Comparison of ENCODE assay signal across 21 cellular contexts in the genomic region with DNA sequence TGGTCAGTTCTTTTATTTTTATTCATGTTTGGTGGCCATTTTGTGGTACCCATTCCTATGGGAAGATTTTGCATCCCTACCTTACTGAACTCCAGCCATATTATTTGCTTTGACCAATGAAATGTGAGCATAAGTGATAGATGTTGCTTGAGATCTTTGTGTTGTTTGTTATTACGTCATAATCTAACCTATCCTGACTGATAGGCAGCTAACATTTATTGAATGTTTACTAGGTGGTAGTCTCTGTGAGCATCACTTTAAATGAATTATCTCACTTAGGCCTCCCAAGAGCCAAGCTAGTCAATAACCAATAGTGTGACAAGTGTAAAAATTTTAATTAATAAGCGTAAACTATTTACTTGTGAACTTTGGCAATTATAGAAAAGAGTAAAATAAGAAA. TPM values are rescaled to one million over a fixed set of nuclear protein-coding genes. Genes with fewer than 3 reads are reported as not detected.
DNase-seq lines count a peak whose midpoint lies in the region; ATAC-seq, FAIRE-seq and TF ChIP-seq lines count a peak whose summit lies in the region.
"Had no signal": no experiment of that assay in that cellular context is flagged by ENCODE, and none has a peak within 500 bp of the region (broad histone marks: within the 10 kb centered on the region; RNA-seq: fewer than 3 reads in every experiment).

No MANE protein-coding gene starts in this region.

- no peaks in the 10 kb centered on the region for H3K27me3 Mint-ChIP-seq in T-helper 17 cell
- H3K27me3 Mint-ChIP-seq: B cell; CD4-positive, CD25-positive, alpha-beta regulatory T cell had no signal

- CTCF ChIA-PET in HepG2 (lab: Yijun Ruan, JAX; ENCODE audit: low intra/inter-chr PET ratio, low total read pairs), result no interaction called here

- H3K79me2 ChIP-seq in HepG2 (ENCODE audit: insufficient read depth, low read length), result no peaks in the 10 kb centered on the region

- no peak overlapping the region for H2BK120ac ChIP-seq in mesenchymal stem cell (ENCODE audit: low read depth, low read length)

- no peak overlapping the region for H3K9ac ChIP-seq in HepG2 (ENCODE audit: insufficient read depth, low read depth, low read length)
- H3K9ac ChIP-seq in mesenchymal stem cell (ENCODE audit: low read length), result peak overlapping the region; percentile 30
- H3K9ac ChIP-seq: BLaER1, GM23248 had no signal

- 97% methylated on average over 2 of the region's 2 CpGs for WGBS in HepG2 (ENCODE audit: low lambda C conversion rate)
- WGBS in right lobe of liver (ENCODE audit: insufficient coverage, low coverage, low lambda C conversion rate, missing lambda C conversion rate), result 88% methylated on average over 2 of the region's 2 CpGs
- WGBS in mesenchymal stem cell, result 100% methylated on average over 1 of the region's 2 CpGs

- H3K4me1 ChIP-seq in HepG2 (ENCODE audit: insufficient read depth, low read length) (peaks cover 5% of the 10 kb centered on the region; the same call in 1 of the 2 replicates), right lobe of liver (no peaks in the 10 kb centered on the region), mesenchymal stem cell (ENCODE audit: control insufficient read depth, insufficient read depth, low read depth, low read length) (no peaks in the 10 kb centered on the region)
- H3K4me1 ChIP-seq: BLaER1, Caco-2, HAP-1 had no signal

- H3K9me3 ChIP-seq in HepG2 (ENCODE audit: low read length) (peaks cover 13% of the 10 kb centered on the region), right lobe of liver (no peaks in the 10 kb centered on the region), mesenchymal stem cell (ENCODE audit: control insufficient read depth, low read length) (peaks cover 7% of the 10 kb centered on the region), T-helper 17 cell (ENCODE audit: control insufficient read depth, low read length, poor library complexity, severe bottlenecking) (no peaks in the 10 kb centered on the region)
- H3K9me3 ChIP-seq: HAP-1 had no signal

- H4K8ac ChIP-seq in mesenchymal stem cell (ENCODE audit: low read length), result no peak overlapping the region

- no peak overlapping the region for H2BK12ac ChIP-seq in mesenchymal stem cell (ENCODE audit: low read length in 2 of 2)

- H3K14ac ChIP-seq in mesenchymal stem cell (ENCODE audit: low read length in 2 of 2), result no peak overlapping the region

- DNase-seq in HepG2 (ENCODE audit: low spot score), result no peak
- DNase-seq in right lobe of liver, result no peak
- DNase-seq in RCC 7860 (ENCODE audit: low spot score), result peak; percentile 2
- no peak for DNase-seq in mesenchymal stem cell
- no peak for DNase-seq in T-helper 17 cell
- DNase-seq in putamen (ENCODE audit: low spot score), result no peak
- no peak for DNase-seq in left lobe of liver (ENCODE audit: low spot score)
- DNase-seq: Caco-2; CD4-positive, CD25-positive, alpha-beta regulatory T cell; CD8-positive, alpha-beta T cell; DMS153; DND-41; GM23248 had no signal

- FAIRE-seq in HepG2 (lab: Jason Lieb, UNC), result no peak
- no peak for FAIRE-seq in RCC 7860 (lab: Jason Lieb, UNC)
- FAIRE-seq: A204.1, G401.6, GM12892 had no signal

- no peak overlapping the region for H2AFZ ChIP-seq in HepG2 (ENCODE audit: low read length)
- H2AFZ ChIP-seq in mesenchymal stem cell (ENCODE audit: low read depth, low read length), result no peak overlapping the region
- H2AFZ ChIP-seq: GM23248 had no signal

- H2BK15ac ChIP-seq in mesenchymal stem cell (ENCODE audit: low read depth, poor library complexity, severe bottlenecking), result no peak overlapping the region

- peaks cover 1 to 14% of the 10 kb centered on the region in 2 experiments; a peak in 4 of 5 replicates for H3K36me3 ChIP-seq in HepG2 (replicated peaks in 1 of 2; ENCODE audit: control insufficient read depth in 1 of 2, insufficient read depth in 2 of 2, low read length in 2 of 2)
- peaks cover 0 to 5% (median under 1%) of the 10 kb centered on the region in 4 donors for H3K36me3 ChIP-seq in right lobe of liver
- peaks cover 11 to 29% of the 10 kb centered on the region in 2 experiments for H3K36me3 ChIP-seq in mesenchymal stem cell (ENCODE audit: control insufficient read depth in 1 of 2, insufficient read depth in 2 of 2, low read depth in 1 of 2, low read length in 2 of 2)
- H3K36me3 ChIP-seq: HAP-1 had no signal

- no peaks in the 10 kb centered on the region; the same call in 1 of the 2 replicates for H4K20me1 ChIP-seq in HepG2 (ENCODE audit: insufficient read depth, low read length)
- H4K20me1 ChIP-seq: BLaER1 had no signal

- in situ Hi-C loops in HepG2 (cut with HindIII; ENCODE audit: extremely low pct_ligation_motif_present, low pct_unique_long_range_greater_than_20kb), result loop anchor here (10.0 kb wide), 1 partner anchor 290 kb away; no protein-coding TSS in a partner anchor

- TF ChIP-seq RAD21 in HepG2 (CRISPR knock-in tag; IDR thresholded peaks at IDR 0.05), result no peak

- H3K27ac ChIP-seq in HepG2 (ENCODE audit: extremely low read length, insufficient read depth, low read length), result no peak overlapping the region
- no peak overlapping the region for H3K27ac ChIP-seq in right lobe of liver
- no peak overlapping the region for H3K27ac ChIP-seq in mesenchymal stem cell (ENCODE audit: low read length, poor library complexity, severe bottlenecking)
- H3K27ac ChIP-seq: 22Rv1, BLaER1, C4-2B, GM23248 had no signal

- no peak overlapping the region for H3K4ac ChIP-seq in mesenchymal stem cell (ENCODE audit: low read depth in 1 of 2, low read length in 2 of 2)

- no TSS peak for BruUV-seq in HepG2 (replicated peaks; lab: Mats Ljungman, UMichigan)

- TF ChIP-seq EP300 in HepG2 (IDR thresholded peaks at IDR 0.05; ENCODE audit: low read depth in 2 of 2, low read length in 2 of 2) (no peak), HepG2 (CRISPR knock-in tag; IDR thresholded peaks at IDR 0.05; ENCODE audit: borderline replicate concordance) (no peak)

- H2AK5ac ChIP-seq in mesenchymal stem cell (ENCODE audit: low read length, severe bottlenecking), result no peak overlapping the region

- no peak for TF ChIP-seq CTCF in HepG2 (CRISPR knock-in tag; IDR thresholded peaks at IDR 0.05)
- no peak for TF ChIP-seq CTCF in right lobe of liver (IDR thresholded peaks at IDR 0.05)

- no peak overlapping the region for H4K91ac ChIP-seq in mesenchymal stem cell (ENCODE audit: low read length)

- no peak overlapping the region for H3K18ac ChIP-seq in mesenchymal stem cell (ENCODE audit: low read depth in 1 of 2, low read length in 2 of 2)

- H3K4me3 ChIP-seq in HepG2 (replicated peaks in 1 of 3; ENCODE audit: insufficient read depth in 1 of 3, low read depth in 2 of 3, low read length in 3 of 3) (no peak overlapping the region), right lobe of liver (no peak overlapping the region), mesenchymal stem cell (ENCODE audit: insufficient read depth in 1 of 2, low read depth in 1 of 2, low read length in 2 of 2) (no peak overlapping the region)
- H3K4me3 ChIP-seq: BLaER1, GM23248, HAP-1 had no signal

- TF ChIP-seq POLR2A in HepG2 (IDR thresholded peaks at IDR 0.05; ENCODE audit: insufficient read depth in 1 of 2, low read depth in 2 of 2, low read length in 2 of 2) (no peak), right lobe of liver (IDR thresholded peaks at IDR 0.05) (no peak)

- H3K4me2 ChIP-seq in HepG2 (ENCODE audit: low read depth, low read length), result no peak overlapping the region
- no peak overlapping the region for H3K4me2 ChIP-seq in mesenchymal stem cell (ENCODE audit: low read length, poor library complexity, severe bottlenecking)
- H3K4me2 ChIP-seq: BLaER1 had no signal

- no peak overlapping the region for H3K23ac ChIP-seq in mesenchymal stem cell (ENCODE audit: low read length in 2 of 2)

- H3K4me3 Mint-ChIP-seq in T-helper 17 cell, result no peak overlapping the region
- H3K4me3 Mint-ChIP-seq: B cell; CD4-positive, CD25-positive, alpha-beta regulatory T cell; CD8-positive, alpha-beta T cell had no signal

- H3K4me1 Mint-ChIP-seq in T-helper 17 cell, result peaks cover 7% of the 10 kb centered on the region
- H3K4me1 Mint-ChIP-seq: B cell had no signal

- H3K36me3 Mint-ChIP-seq in T-helper 17 cell (ENCODE audit: low read depth), result no peaks in the 10 kb centered on the region

- no peak for ATAC-seq in HepG2
- no peak for ATAC-seq in right lobe of liver
- ATAC-seq in T-helper 17 cell, result no peak
- no peak for ATAC-seq in left lobe of liver
- ATAC-seq: CD8-positive, alpha-beta T cell had no signal

- no peak overlapping the region for H3K27ac Mint-ChIP-seq in T-helper 17 cell
- H3K27ac Mint-ChIP-seq: B cell; CD8-positive, alpha-beta T cell had no signal

- POLR2A ChIA-PET in HepG2 (lab: Yijun Ruan, JAX), result interaction anchor here (1.3 kb wide), 1 partner anchor 101 kb away, joined by 5 read pairs; no protein-coding TSS in a partner anchor

- no peak overlapping the region for H2BK5ac ChIP-seq in mesenchymal stem cell (ENCODE audit: low read depth, low read length, poor library complexity, severe bottlenecking)

- intact Hi-C loops in HepG2 (cut with micrococcal nuclease; ENCODE audit: unreplicated experiment) (no loop called here), right lobe of liver (cut with DNase I) (no loop called here)

- H3K79me1 ChIP-seq in mesenchymal stem cell (replicated peaks; ENCODE audit: low read length, poor library complexity, severe bottlenecking), result peaks cover 13% of the 10 kb centered on the region

- H3K27me3 ChIP-seq in HepG2 (ENCODE audit: control insufficient read depth in 1 of 2, insufficient read depth in 2 of 2, low read length in 2 of 2) (no peaks in the 10 kb centered on the region), right lobe of liver (no peaks in the 10 kb centered on the region), mesenchymal stem cell (ENCODE audit: control insufficient read depth in 1 of 2, insufficient read depth in 1 of 2, low read length in 2 of 2) (no peaks in the 10 kb centered on the region)
- H3K27me3 ChIP-seq: BLaER1 had no signal

RNA-seq across cellular contexts. Expression of a gene that starts 37.6 kb away (rescaled TPM):
- 80.3 and 186 TPM in 2 replicates for total RNA-seq in HepG2 (2016; rRNA removed; fragmentation: Illumina TruSeq; extraction: Trizol)
- total RNA-seq in HepG2 (2016; cell fraction: cytosol; rRNA removed; fragmentation: Illumina TruSeq; extraction: Trizol; ENCODE audit: low read depth), result 81.7 and 81.9 TPM in 2 replicates
- 87.6 and 200 TPM in 2 replicates for total RNA-seq in HepG2 (2016; cell fraction: insoluble cytoplasmic fraction; rRNA removed; fragmentation: Illumina TruSeq; extraction: Trizol)
- 64.7 and 72.7 TPM in 2 replicates for total RNA-seq in HepG2 (2016; cell fraction: membrane; rRNA removed; fragmentation: Illumina TruSeq; extraction: Trizol)
- total RNA-seq in HepG2 (2016; cell fraction: nucleus; rRNA removed; fragmentation: Illumina TruSeq; extraction: Trizol), result 414 and 436 TPM in 2 replicates
- polyA plus RNA-seq in HepG2 (2011; rRNA removed), result 262 and 271 TPM in 2 replicates
- 66.8 and 107 TPM in 2 replicates for polyA plus RNA-seq in HepG2 (2011; cell fraction: cytosol; rRNA removed)
- 244 and 352 TPM in 2 replicates for polyA plus RNA-seq in HepG2 (2011; cell fraction: nucleus; rRNA removed)
- 151 and 169 TPM in 2 replicates for polyA plus RNA-seq in HepG2 (2012)
- 21.0 and 21.9 TPM in 2 replicates for polyA plus RNA-seq in HepG2 (2016; cell fraction: cytosol; fragmentation: Illumina TruSeq; extraction: Trizol; ENCODE audit: low read depth)
- polyA plus RNA-seq in HepG2 (2016; cell fraction: insoluble cytoplasmic fraction; fragmentation: Illumina TruSeq; extraction: Trizol; ENCODE audit: low read depth), result 78.4 and 81.5 TPM in 2 replicates
- 34.4 and 38.6 TPM in 2 replicates for polyA plus RNA-seq in HepG2 (2016; cell fraction: membrane; fragmentation: Illumina TruSeq; extraction: Trizol; ENCODE audit: low read depth)
- 277 and 292 TPM in 2 replicates for polyA plus RNA-seq in HepG2 (2016; cell fraction: nucleus; fragmentation: Illumina TruSeq; extraction: Trizol; ENCODE audit: insufficient read depth, low read depth)
- 294 and 406 TPM in 2 replicates for polyA minus RNA-seq in HepG2 (2011; rRNA and poly(A)+ RNA removed; ENCODE audit: low replicate concordance)
- 134 and 182 TPM in 2 replicates for polyA minus RNA-seq in HepG2 (2011; cell fraction: cytosol; rRNA and poly(A)+ RNA removed)
- 788 and 1,143 TPM in 2 replicates for polyA minus RNA-seq in HepG2 (2011; cell fraction: nucleus; rRNA and poly(A)+ RNA removed)
- 100 to 1,000 TPM in 4 of 6 experiments, 10 to 100 TPM in 2; 56.9 to 247 (median 160) TPM for total RNA-seq in right lobe of liver
- polyA plus RNA-seq in mesenchymal stem cell (2013, experiment 1 of 2), result 116 TPM
- 116 TPM for polyA plus RNA-seq in mesenchymal stem cell (2013, experiment 2 of 2)
- 100 to 1,000 TPM; 132 to 159 TPM for total RNA-seq in T-helper 17 cell
- 65.0 TPM for total RNA-seq in left lobe of liver

RNA-seq across cellular contexts. Expression of a gene that starts 37.8 kb away (rescaled TPM):
- 48.7 and 67.7 TPM in 2 replicates for total RNA-seq in HepG2 (2016; rRNA removed; fragmentation: Illumina TruSeq; extraction: Trizol)
- total RNA-seq in HepG2 (2016; cell fraction: cytosol; rRNA removed; fragmentation: Illumina TruSeq; extraction: Trizol; ENCODE audit: low read depth), result 24.5 and 30.9 TPM in 2 replicates
- total RNA-seq in HepG2 (2016; cell fraction: insoluble cytoplasmic fraction; rRNA removed; fragmentation: Illumina TruSeq; extraction: Trizol), result 43.2 and 68.2 TPM in 2 replicates
- total RNA-seq in HepG2 (2016; cell fraction: membrane; rRNA removed; fragmentation: Illumina TruSeq; extraction: Trizol), result 26.1 and 28.8 TPM in 2 replicates
- total RNA-seq in HepG2 (2016; cell fraction: nucleus; rRNA removed; fragmentation: Illumina TruSeq; extraction: Trizol), result 57.2 and 59.6 TPM in 2 replicates
- polyA plus RNA-seq in HepG2 (2011; rRNA removed), result 73.6 and 83.3 TPM in 2 replicates
- 52.4 and 80.1 TPM in 2 replicates for polyA plus RNA-seq in HepG2 (2011; cell fraction: cytosol; rRNA removed)
- polyA plus RNA-seq in HepG2 (2011; cell fraction: nucleus; rRNA removed), result 24.3 and 32.5 TPM in 2 replicates
- polyA plus RNA-seq in HepG2 (2012), result 61.8 and 70.1 TPM in 2 replicates
- 19.3 and 20.0 TPM in 2 replicates for polyA plus RNA-seq in HepG2 (2016; cell fraction: cytosol; fragmentation: Illumina TruSeq; extraction: Trizol; ENCODE audit: low read depth)
- polyA plus RNA-seq in HepG2 (2016; cell fraction: insoluble cytoplasmic fraction; fragmentation: Illumina TruSeq; extraction: Trizol; ENCODE audit: low read depth), result 49.4 and 52.0 TPM in 2 replicates
- polyA plus RNA-seq in HepG2 (2016; cell fraction: membrane; fragmentation: Illumina TruSeq; extraction: Trizol; ENCODE audit: low read depth), result 19.4 and 21.2 TPM in 2 replicates
- polyA plus RNA-seq in HepG2 (2016; cell fraction: nucleus; fragmentation: Illumina TruSeq; extraction: Trizol; ENCODE audit: insufficient read depth, low read depth), result 111 and 117 TPM in 2 replicates
- polyA minus RNA-seq in HepG2 (2011; rRNA and poly(A)+ RNA removed; ENCODE audit: low replicate concordance), result 40.8 and 45.5 TPM in 2 replicates
- 17.2 and 20.3 TPM in 2 replicates for polyA minus RNA-seq in HepG2 (2011; cell fraction: cytosol; rRNA and poly(A)+ RNA removed)
- polyA minus RNA-seq in HepG2 (2011; cell fraction: nucleus; rRNA and poly(A)+ RNA removed), result 31.4 and 37.7 TPM in 2 replicates
- 10 to 100 TPM; 13.1 to 50.8 (median 19.7) TPM for total RNA-seq in right lobe of liver
- polyA plus RNA-seq in mesenchymal stem cell (2013, experiment 1 of 2), result 31.8 TPM
- 32.0 TPM for polyA plus RNA-seq in mesenchymal stem cell (2013, experiment 2 of 2)
- total RNA-seq in T-helper 17 cell, result 1 to 10 TPM; 6.9 to 9.0 TPM
- 10.3 TPM for total RNA-seq in left lobe of liver
